Comparison of ENCODE assay signal across 9 cellular contexts in genomic region chr1:205810448-205811157, GRCh38. TPM values are rescaled to one million over a fixed set of nuclear protein-coding genes. Genes with fewer than 3 reads are reported as not detected.
DNase-seq lines count a peak whose midpoint lies in the region; ATAC-seq and TF ChIP-seq lines count a peak whose summit lies in the region.
"Had no signal": no experiment of that assay in that cellular context is flagged by ENCODE, and none has a peak within 500 bp of the region (broad histone marks: within the 10 kb centered on the region; RNA-seq: fewer than 3 reads in every experiment).

No MANE protein-coding gene starts in this region.

- peak overlapping the region; percentile 44 for H3K9ac ChIP-seq in Loucy (ENCODE audit: low read depth, low read length, poor library complexity, severe bottlenecking)

- WGBS in sigmoid colon, 2 donors = 95 to 96% methylated on average over 12 of the region's 12 CpGs

- TF ChIP-seq EP300 in sigmoid colon (IDR thresholded peaks at IDR 0.05) = no peak

- H4K20me1 ChIP-seq in Loucy (ENCODE audit: insufficient read depth, low read length, poor library complexity, severe bottlenecking) = peaks cover 44% of the 10 kb centered on the region
- H4K20me1 ChIP-seq in osteoblast (ENCODE audit: insufficient read depth, low read length) = peaks cover 25% of the 10 kb centered on the region

- H3K27me3 ChIP-seq in Loucy (ENCODE audit: insufficient read depth, low read length, poor library complexity, severe bottlenecking) (no peaks in the 10 kb centered on the region), osteoblast (ENCODE audit: insufficient read depth, low read length) (no peaks in the 10 kb centered on the region), sigmoid colon (no peaks in the 10 kb centered on the region)

- intact Hi-C loops in sigmoid colon (cut with DNase I) = no loop called here

- H3K4me3 ChIP-seq in Loucy (ENCODE audit: low read length, poor library complexity, severe bottlenecking) (peak overlapping the region; percentile 87), choroid plexus epithelial cell (ENCODE audit: low read depth, low read length) (no peak overlapping the region), osteoblast (ENCODE audit: insufficient read depth, low read length) (no peak overlapping the region), sigmoid colon (no peak overlapping the region)

- DNase-seq in DMS 273 (lab: John Stamatoyannopoulos, UW; ENCODE audit: unreplicated experiment) (peak; percentile 33), DMS 273 treated with DMSO at 0.1 percent for 48 hours (lab: John Stamatoyannopoulos, UW) (no peak), choroid plexus epithelial cell (ENCODE audit: low read depth) (peak; percentile 68), osteoblast (ENCODE audit: insufficient read length, low spot score, missing footprints) (peak; percentile 88), CD1c-positive myeloid dendritic cell (ENCODE audit: extremely low spot score) (no peak), sigmoid colon (no peak)

- no peaks in the 10 kb centered on the region for H3F3A ChIP-seq in Loucy (ENCODE audit: low read depth)

- no peak for TF ChIP-seq POLR2A in sigmoid colon (IDR thresholded peaks at IDR 0.05)

- H3K27ac ChIP-seq in osteoblast (ENCODE audit: low read depth, low read length) = no peak overlapping the region
- H3K27ac ChIP-seq in sigmoid colon = no peak overlapping the region
- H3K27ac ChIP-seq: epithelial cell of prostate had no signal

- no peaks in the 10 kb centered on the region for H3K9me2 ChIP-seq in Loucy (replicated peaks; ENCODE audit: low read depth, low read length)

- H3K4me2 ChIP-seq in Loucy (ENCODE audit: low read depth, low read length, poor library complexity, severe bottlenecking) (peak overlapping the region; percentile 96), osteoblast (ENCODE audit: insufficient read depth, low read length) (no peak overlapping the region)

- TF ChIP-seq CTCF in Loucy (conservative IDR thresholded peaks at IDR 0.05; ENCODE audit: low read length) (peak; percentile 57), choroid plexus epithelial cell (conservative IDR thresholded peaks at IDR 0.05; ENCODE audit: low read depth, low read length) (peak; percentile 73), osteoblast (IDR thresholded peaks at IDR 0.05; ENCODE audit: extremely low read depth, low read depth, low read length) (peak; percentile 35), sigmoid colon (IDR thresholded peaks at IDR 0.05) (no peak)

- H3K4me1 ChIP-seq in Loucy (ENCODE audit: insufficient read depth, low read length, poor library complexity, severe bottlenecking) (peaks cover 73% of the 10 kb centered on the region), osteoblast (ENCODE audit: insufficient read depth, low read length) (peaks cover 18% of the 10 kb centered on the region), sigmoid colon (peaks cover 0 to 66% (median 53%) of the 10 kb centered on the region in 4 donors)

- H3K79me2 ChIP-seq in Loucy (ENCODE audit: insufficient read depth, low read length) (peaks cover 71% of the 10 kb centered on the region), osteoblast (ENCODE audit: insufficient read depth, low read length) (peaks cover 67% of the 10 kb centered on the region)

- H2AFZ ChIP-seq in Loucy (ENCODE audit: low read length) (no peak overlapping the region), osteoblast (ENCODE audit: low read length) (no peak overlapping the region)

- no peak for ATAC-seq in GM19035 (IDR thresholded peaks at IDR 0.05; ENCODE audit: unreplicated experiment)

- H3K9me3 ChIP-seq in Loucy (ENCODE audit: insufficient read depth, low read depth, low read length) = no peaks in the 10 kb centered on the region
- H3K9me3 ChIP-seq in osteoblast (ENCODE audit: low read depth, low read length) = no peaks in the 10 kb centered on the region
- H3K9me3 ChIP-seq in sigmoid colon = no peaks in the 10 kb centered on the region

- H3K36me3 ChIP-seq in Loucy (ENCODE audit: insufficient read depth, low read length) = no peaks in the 10 kb centered on the region
- peaks cover 14% of the 10 kb centered on the region for H3K36me3 ChIP-seq in osteoblast (ENCODE audit: insufficient read depth, low read length)
- H3K36me3 ChIP-seq in sigmoid colon = peaks cover 0 to 14% (median 0%) of the 10 kb centered on the region in 4 donors

RNA-seq across cellular contexts. Expression of gene SLC41A1, which starts 2.4 kb away (rescaled TPM):
- total RNA-seq in osteoblast (28.0 and 29.3 TPM in 2 replicates), sigmoid colon (10 to 100 TPM; 11.4 to 46.3 (median 14.8) TPM)
- polyA plus RNA-seq in sigmoid colon = 1 to 10 TPM; 1.8 to 7.9 (median 2.3) TPM

RNA-seq across cellular contexts. Expression of gene RAB29, which starts 35.3 kb away (rescaled TPM):
- total RNA-seq in osteoblast = 37.6 and 43.3 TPM in 2 replicates
- total RNA-seq in sigmoid colon = 10 to 100 TPM; 19.8 to 28.5 (median 23.2) TPM
- 10 to 100 TPM in 1 of 3 donors, 1 to 10 TPM in 2; 6.9 to 18.1 (median 8.4) TPM for polyA plus RNA-seq in sigmoid colon

RNA-seq across cellular contexts. Expression of gene PM20D1, which starts 39.3 kb away (rescaled TPM):
- total RNA-seq in osteoblast = 0.29 TPM in 1 of 2 replicates, not detected in the other
- total RNA-seq in sigmoid colon = under 1 TPM in 1 of 4 donors, not detected in 3; 0.36 TPM
- polyA plus RNA-seq in sigmoid colon = under 1 TPM in 1 of 3 donors, not detected in 2; 0.19 TPM

Comparison
In these comparisons a context has a peak if more than half of its experiments do, and no peak if none do; other contexts are left out.
1. DNase-seq: peak in DMS 273 (single experiment), choroid plexus epithelial cell (single experiment) and osteoblast (single experiment); none in DMS 273 treated with DMSO at 0.1 percent for 48 hours (single experiment), CD1c-positive myeloid dendritic cell (single experiment) and sigmoid colon (single experiment).
2. CTCF ChIP-seq: peak in Loucy (single experiment), choroid plexus epithelial cell (single experiment) and osteoblast (single experiment); none in sigmoid colon (0 of 4).